3 cellular contexts compared by ENCODE assay signal in genomic region chr19:50693064-50693975, GRCh38.
TF ChIP-seq lines count a peak whose summit lies in the region.

No MANE protein-coding gene starts in this region.

TF ChIP-seq in SK-N-SH, 30 proteins besides CTCF, POLR2A, EP300 and RAD21:
- TF ChIP-seq CHD2 (IDR thresholded peaks at IDR 0.05; ENCODE audit: low read length, partially characterized antibody) (peak; percentile 69), MXI1 (IDR thresholded peaks at IDR 0.05; ENCODE audit: low read depth, low read length) (peak; percentile 90), USF1 (IDR thresholded peaks at IDR 0.05; ENCODE audit: borderline replicate concordance, low read depth) (peak; percentile 42; the same call in 1 of the 2 replicates), TAF1 (IDR thresholded peaks at IDR 0.05; ENCODE audit: borderline replicate concordance, low read depth, low read length) (no peak)
- TF ChIP-seq, protein P1, sequence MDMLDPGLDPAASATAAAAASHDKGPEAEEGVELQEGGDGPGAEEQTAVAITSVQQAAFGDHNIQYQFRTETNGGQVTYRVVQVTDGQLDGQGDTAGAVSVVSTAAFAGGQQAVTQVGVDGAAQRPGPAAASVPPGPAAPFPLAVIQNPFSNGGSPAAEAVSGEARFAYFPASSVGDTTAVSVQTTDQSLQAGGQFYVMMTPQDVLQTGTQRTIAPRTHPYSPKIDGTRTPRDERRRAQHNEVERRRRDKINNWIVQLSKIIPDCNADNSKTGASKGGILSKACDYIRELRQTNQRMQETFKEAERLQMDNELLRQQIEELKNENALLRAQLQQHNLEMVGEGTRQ (IDR thresholded peaks at IDR 0.05; ENCODE audit: borderline replicate concordance, low read depth, low read length), result no peak
TF ChIP-seq in SK-N-SH: peak in this region for 3.

TF ChIP-seq in SK-N-SH treated with all-trans-retinoic acid at 6 μM for 48 hours, 23 proteins besides CTCF, POLR2A, EP300 and RAD21:
- TF ChIP-seq GLIS3 (CRISPR knock-in tag; IDR thresholded peaks at IDR 0.05) (no peak), BACH2 (CRISPR knock-in tag; IDR thresholded peaks at IDR 0.05; ENCODE audit: borderline replicate concordance) (no peak), POU6F1 (CRISPR knock-in tag; IDR thresholded peaks at IDR 0.05; ENCODE audit: borderline replicate concordance, low read depth) (no peak), PPARA (CRISPR knock-in tag; IDR thresholded peaks at IDR 0.05; ENCODE audit: borderline replicate concordance) (no peak), CREB5 (CRISPR knock-in tag; IDR thresholded peaks at IDR 0.05; ENCODE audit: low read depth) (no peak)

TF ChIP-seq in K562, 482 proteins besides CTCF, POLR2A, EP300 and RAD21:
- TF ChIP-seq ZNF143 (CRISPR knock-in tag; IDR thresholded peaks at IDR 0.05), result no peak
- TF ChIP-seq IRF2 (CRISPR knock-in tag; IDR thresholded peaks at IDR 0.05), result 0 out of 2 replicates have a peak, but pooled peaks have one; percentile 23
- TF ChIP-seq SAFB (IDR thresholded peaks at IDR 0.05; ENCODE audit: borderline replicate concordance, low read depth, low read length), result no peak
- no peak for TF ChIP-seq RBM34 (IDR thresholded peaks at IDR 0.05; ENCODE audit: borderline replicate concordance, insufficient read depth, low read length)
- TF ChIP-seq THRA (IDR thresholded peaks at IDR 0.05), result no peak
